Comparison of ENCODE assay signal across 6 cellular contexts in genomic region chr7:134343136-134343535, GRCh38.
"Had no signal": no experiment of that assay in that cellular context is flagged by ENCODE, and none has a peak within 500 bp of the region (broad histone marks: within the 10 kb centered on the region; RNA-seq: fewer than 3 reads in every experiment).

No MANE protein-coding gene starts in this region.

- DNase-seq: H9, HCEC 1CT, IMR-90, KG1 had no signal

- ATAC-seq: GM23338, K562 had no signal
